In the genomic region with DNA sequence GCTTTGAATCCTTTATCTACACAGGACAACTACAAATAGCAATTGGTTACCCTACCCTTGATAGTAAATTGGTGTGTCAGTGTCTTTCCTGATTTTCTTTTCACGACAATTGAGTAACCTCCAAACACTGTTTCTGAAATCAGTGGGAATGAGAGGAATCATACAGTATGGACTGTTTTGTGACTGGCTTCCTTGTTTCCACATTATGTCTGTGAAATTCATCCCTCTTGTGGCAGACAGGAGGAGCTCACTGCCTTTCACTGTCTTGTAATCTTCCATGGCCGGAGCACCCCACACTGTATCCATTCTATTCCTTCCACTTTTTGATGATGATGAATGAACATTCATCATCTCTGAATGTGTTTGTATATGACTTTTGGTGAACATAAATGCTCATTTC, we compare ENCODE assay signal across 11 cellular contexts.
A peak's percentile ranks its signal among the peaks of the same experiment; 100 is the strongest.
DNase-seq lines count a peak whose midpoint lies in the region; ATAC-seq and TF ChIP-seq lines count a peak whose summit lies in the region.
"Had no signal": no experiment of that assay in that cellular context is flagged by ENCODE, and none has a peak within 500 bp of the region (broad histone marks: within the 10 kb centered on the region; RNA-seq: fewer than 3 reads in every experiment).

No MANE protein-coding gene starts in this region.

- H3K9ac ChIP-seq in mammary epithelial cell (ENCODE audit: insufficient read depth, low read length) (no peak overlapping the region), liver (ENCODE audit: low read depth in 1 of 2, low read length in 2 of 2) (no peak overlapping the region)

- TF ChIP-seq RAD21 in liver (IDR thresholded peaks at IDR 0.05) = peak; percentile 54 to 58

- H3K4me2 ChIP-seq in mammary epithelial cell (ENCODE audit: insufficient read depth, low read depth, low read length) = no peak overlapping the region

- H3K9me3 ChIP-seq in mammary epithelial cell (replicated peaks; ENCODE audit: insufficient read depth, low read length) (no peaks in the 10 kb centered on the region), liver (ENCODE audit: control insufficient read depth in 4 of 4, low read length in 3 of 4) (no peaks in the 10 kb centered on the region)
- H3K9me3 ChIP-seq: MG63, SJSA1 had no signal

- TF ChIP-seq CTCF in mammary epithelial cell (conservative IDR thresholded peaks at IDR 0.05 in 1 of 2, IDR thresholded peaks at IDR 0.05 in 1 of 2; ENCODE audit: extremely low read depth in 1 of 2, insufficient read depth in 1 of 2, low read depth in 1 of 2, low read length in 2 of 2) = peak; percentile 23 to 56
- TF ChIP-seq CTCF in liver (IDR thresholded peaks at IDR 0.05; ENCODE audit: low read depth, low read length, missing input control) = peak; percentile 10

- no peak overlapping the region for H3K27ac ChIP-seq in mammary epithelial cell (ENCODE audit: insufficient read depth, low read depth, low read length)
- no peak overlapping the region for H3K27ac ChIP-seq in liver (ENCODE audit: low read depth in 1 of 2, low read length in 2 of 2)
- H3K27ac ChIP-seq: SJSA1 had no signal

- CTCF ChIA-PET in mammary epithelial cell (lab: Charles Lee; ENCODE audit: low non-redundant PET) = interaction anchor here (0.6 to 1.0 kb wide), 3 partner anchors 9 to 41 kb away, joined by 3 to 8 read pairs (median 4); no protein-coding TSS in a partner anchor

- BruUV-seq in mammary epithelial cell (replicated peaks; lab: Mats Ljungman, UMichigan) = no TSS peak

- in situ Hi-C loops in mammary epithelial cell (cut with MboI; ENCODE audit: low sequenced_read_pairs in 2 of 2) = no loop called here

- H3K27me3 ChIP-seq in mammary epithelial cell (ENCODE audit: insufficient read depth, low read length) (no peaks in the 10 kb centered on the region), liver (ENCODE audit: control insufficient read depth in 4 of 4, insufficient read depth in 4 of 4, low read length in 3 of 4) (no peaks in the 10 kb centered on the region)
- H3K27me3 ChIP-seq: MG63, SJSA1 had no signal

- intact Hi-C loops in mammary epithelial cell (cut with micrococcal nuclease) = loop anchor here (1.0 to 5.0 kb wide), 2 partner anchors 41 to 310 kb away; no protein-coding TSS in a partner anchor

- no peak overlapping the region for H2AFZ ChIP-seq in mammary epithelial cell (ENCODE audit: low read depth, low read length)

- dilution Hi-C loops in mammary epithelial cell (cut with HindIII; ENCODE audit: low sequenced_read_pairs) = loop anchor here (5.0 kb wide), 1 partner anchor 35 kb away; no protein-coding TSS in a partner anchor

- H3K4me1 ChIP-seq in mammary epithelial cell (ENCODE audit: insufficient read depth, low read length) (no peaks in the 10 kb centered on the region), liver (ENCODE audit: control insufficient read depth in 4 of 4, insufficient read depth in 4 of 4, low read length in 3 of 4) (no peaks in the 10 kb centered on the region)
- H3K4me1 ChIP-seq: SJSA1 had no signal

- DNase-seq in DMS53 (lab: John Stamatoyannopoulos, UW) (peak; percentile 66), LHCN-M2 (ENCODE audit: low read depth) (peak; percentile 38), mammary epithelial cell (peak; percentile 34), C1 segment of cervical spinal cord (lab: John Stamatoyannopoulos, UW) (no peak)
- no peak for DNase-seq in activated naive CD4-positive, alpha-beta T cell treated with Interleukin-2 at 50 U/mL for 16 hours
- no peak for DNase-seq in activated effector memory CD4-positive, alpha-beta T cell treated with anti-CD3 and anti-CD28 coated beads, Interleukin-2, amount 50 U/mL, for 16 hours
- DNase-seq: activated CD8-positive, alpha-beta memory T cell treated with anti-CD3 and anti-CD28 coated beads for 24 hours; MG63 had no signal

- WGBS in mammary epithelial cell (ENCODE audit: low coverage, missing lambda C conversion rate) = 100% methylated on average over 2 of the region's 2 CpGs
- WGBS in liver = 86% methylated on average over 2 of the region's 2 CpGs

- no peaks in the 10 kb centered on the region for H3K36me3 ChIP-seq in mammary epithelial cell (ENCODE audit: insufficient read depth, low read length)
- no peaks in the 10 kb centered on the region for H3K36me3 ChIP-seq in liver (ENCODE audit: control insufficient read depth in 4 of 4, insufficient read depth in 3 of 4, low read depth in 1 of 4, low read length in 3 of 4)
- H3K36me3 ChIP-seq: MG63, SJSA1 had no signal

- no peak overlapping the region for H3K4me3 ChIP-seq in mammary epithelial cell (replicated peaks in 1 of 3; ENCODE audit: insufficient read depth in 1 of 3, low read depth in 2 of 3, low read length in 3 of 3)
- H3K4me3 ChIP-seq in liver (ENCODE audit: low read depth in 1 of 3, low read length in 3 of 3) = no peak overlapping the region
- H3K4me3 ChIP-seq: MG63, SJSA1 had no signal

- no peaks in the 10 kb centered on the region for H4K20me1 ChIP-seq in mammary epithelial cell (ENCODE audit: insufficient read depth, low read length)

- ATAC-seq in GM21390 (IDR thresholded peaks at IDR 0.05; ENCODE audit: unreplicated experiment) = no peak

- H3K79me2 ChIP-seq in mammary epithelial cell (ENCODE audit: insufficient read depth, low read length) = no peaks in the 10 kb centered on the region

TF ChIP-seq in liver, 16 proteins besides CTCF, POLR2A, EP300 and RAD21:
- TF ChIP-seq, protein P1, sequence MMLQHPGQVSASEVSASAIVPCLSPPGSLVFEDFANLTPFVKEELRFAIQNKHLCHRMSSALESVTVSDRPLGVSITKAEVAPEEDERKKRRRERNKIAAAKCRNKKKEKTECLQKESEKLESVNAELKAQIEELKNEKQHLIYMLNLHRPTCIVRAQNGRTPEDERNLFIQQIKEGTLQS (IDR thresholded peaks at IDR 0.05) = no peak
- TF ChIP-seq, protein P2, sequence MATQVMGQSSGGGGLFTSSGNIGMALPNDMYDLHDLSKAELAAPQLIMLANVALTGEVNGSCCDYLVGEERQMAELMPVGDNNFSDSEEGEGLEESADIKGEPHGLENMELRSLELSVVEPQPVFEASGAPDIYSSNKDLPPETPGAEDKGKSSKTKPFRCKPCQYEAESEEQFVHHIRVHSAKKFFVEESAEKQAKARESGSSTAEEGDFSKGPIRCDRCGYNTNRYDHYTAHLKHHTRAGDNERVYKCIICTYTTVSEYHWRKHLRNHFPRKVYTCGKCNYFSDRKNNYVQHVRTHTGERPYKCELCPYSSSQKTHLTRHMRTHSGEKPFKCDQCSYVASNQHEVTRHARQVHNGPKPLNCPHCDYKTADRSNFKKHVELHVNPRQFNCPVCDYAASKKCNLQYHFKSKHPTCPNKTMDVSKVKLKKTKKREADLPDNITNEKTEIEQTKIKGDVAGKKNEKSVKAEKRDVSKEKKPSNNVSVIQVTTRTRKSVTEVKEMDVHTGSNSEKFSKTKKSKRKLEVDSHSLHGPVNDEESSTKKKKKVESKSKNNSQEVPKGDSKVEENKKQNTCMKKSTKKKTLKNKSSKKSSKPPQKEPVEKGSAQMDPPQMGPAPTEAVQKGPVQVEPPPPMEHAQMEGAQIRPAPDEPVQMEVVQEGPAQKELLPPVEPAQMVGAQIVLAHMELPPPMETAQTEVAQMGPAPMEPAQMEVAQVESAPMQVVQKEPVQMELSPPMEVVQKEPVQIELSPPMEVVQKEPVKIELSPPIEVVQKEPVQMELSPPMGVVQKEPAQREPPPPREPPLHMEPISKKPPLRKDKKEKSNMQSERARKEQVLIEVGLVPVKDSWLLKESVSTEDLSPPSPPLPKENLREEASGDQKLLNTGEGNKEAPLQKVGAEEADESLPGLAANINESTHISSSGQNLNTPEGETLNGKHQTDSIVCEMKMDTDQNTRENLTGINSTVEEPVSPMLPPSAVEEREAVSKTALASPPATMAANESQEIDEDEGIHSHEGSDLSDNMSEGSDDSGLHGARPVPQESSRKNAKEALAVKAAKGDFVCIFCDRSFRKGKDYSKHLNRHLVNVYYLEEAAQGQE (IDR thresholded peaks at IDR 0.05) = no peak

Comparison
In these comparisons a context has a peak if more than half of its experiments do, and no peak if none do; other contexts are left out.
1. DNase-seq: peak in DMS53 (single experiment), LHCN-M2 (single experiment) and mammary epithelial cell (single experiment); none in activated naive CD4-positive, alpha-beta T cell treated with Interleukin-2 at 50 U/mL for 16 hours (single experiment), activated effector memory CD4-positive, alpha-beta T cell treated with anti-CD3 and anti-CD28 coated beads, Interleukin-2, amount 50 U/mL, for 16 hours (single experiment) and C1 segment of cervical spinal cord (0 of 14).